22 cellular contexts compared by ENCODE assay signal in the genomic region with DNA sequence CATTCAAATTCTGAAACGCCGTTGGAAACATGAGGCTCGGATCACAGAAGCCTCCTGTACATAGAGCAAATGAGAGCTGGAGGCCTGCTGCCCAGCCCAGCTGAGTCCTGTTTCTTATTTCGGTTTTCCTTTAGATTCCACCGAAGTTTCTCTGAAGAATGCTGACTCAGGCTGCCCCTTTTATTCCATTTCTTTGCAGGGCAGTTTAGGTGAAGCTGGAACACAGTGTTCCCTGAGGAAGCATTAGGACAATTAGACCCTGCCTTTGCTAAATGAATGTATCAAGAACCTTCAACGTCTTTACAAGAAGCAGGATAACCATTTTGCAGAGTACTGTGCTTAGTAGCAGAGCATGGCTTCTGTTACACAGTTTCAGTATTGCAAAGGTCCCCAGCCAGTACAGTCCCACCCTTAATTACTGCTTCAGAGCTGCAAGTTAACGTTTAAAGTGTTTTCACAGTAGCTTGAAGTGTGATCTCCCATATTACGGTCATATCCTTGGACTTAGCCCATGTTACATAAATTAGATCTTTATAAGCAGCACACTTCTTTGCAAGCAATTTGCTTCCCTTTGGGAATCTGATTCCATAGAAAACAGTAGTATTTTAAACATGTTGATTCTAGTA.
DNase-seq lines count a peak whose midpoint lies in the region; ATAC-seq, FAIRE-seq and TF ChIP-seq lines count a peak whose summit lies in the region.
"Had no signal": no experiment of that assay in that cellular context is flagged by ENCODE, and none has a peak within 500 bp of the region (broad histone marks: within the 10 kb centered on the region; RNA-seq: fewer than 3 reads in every experiment).

No MANE protein-coding gene starts in this region.

- H2BK15ac ChIP-seq in mesenchymal stem cell (ENCODE audit: low read depth, poor library complexity, severe bottlenecking): no peak overlapping the region

- peaks cover 2% of the 10 kb centered on the region for H3K4me1 ChIP-seq in mesenchymal stem cell (ENCODE audit: control insufficient read depth, insufficient read depth, low read depth, low read length)

- H3K27me3 Mint-ChIP-seq in brain: peaks cover 4% of the 10 kb centered on the region
- H3K27me3 Mint-ChIP-seq: CD4-positive, alpha-beta T cell had no signal

- no peaks in the 10 kb centered on the region for H3K27me3 ChIP-seq in mesenchymal stem cell (ENCODE audit: control insufficient read depth in 1 of 2, insufficient read depth in 1 of 2, low read length in 2 of 2)
- H3K27me3 ChIP-seq: MG63 had no signal

- H2AFZ ChIP-seq in mesenchymal stem cell (ENCODE audit: low read depth, low read length): no peak overlapping the region

- no peak overlapping the region for H2BK5ac ChIP-seq in mesenchymal stem cell (ENCODE audit: low read depth, low read length, poor library complexity, severe bottlenecking)

- no peak overlapping the region for H3K14ac ChIP-seq in mesenchymal stem cell (ENCODE audit: low read length in 2 of 2)

- H3K23ac ChIP-seq in mesenchymal stem cell (ENCODE audit: low read length in 2 of 2): no peak overlapping the region

- no peak for TF ChIP-seq POLR2A in GM12892 (IDR thresholded peaks at IDR 0.05; ENCODE audit: low read depth, low read length)

- no peaks in the 10 kb centered on the region for H3K9me3 Mint-ChIP-seq in brain
- H3K9me3 Mint-ChIP-seq: CD4-positive, alpha-beta T cell; HFFc6 had no signal

- peak overlapping the region in 3 of 5 experiments; percentile 21 to 51 (median 27) for H3K27ac Mint-ChIP-seq in brain
- H3K27ac Mint-ChIP-seq: CD4-positive, alpha-beta T cell; H9; HFFc6 had no signal

- no peak overlapping the region for H4K8ac ChIP-seq in mesenchymal stem cell (ENCODE audit: low read length)

- no peak overlapping the region for H3K4me3 Mint-ChIP-seq in brain
- H3K4me3 Mint-ChIP-seq: CD4-positive, alpha-beta T cell; H9; HFFc6 had no signal

- DNase-seq in GM12892 (ENCODE audit: insufficient read length): no peak
- DNase-seq in fibroblast of peridontal ligament (ENCODE audit: extremely low read depth): peak; percentile 15
- no peak for DNase-seq in mesenchymal stem cell
- DNase-seq in activated CD4-positive, alpha-beta T cell treated with anti-CD3 and anti-CD28 coated beads for 48 hours: no peak
- no peak for DNase-seq in HPDE6-E6E7 (ENCODE audit: extremely low spot score)
- DNase-seq in NCI-H510A (lab: John Stamatoyannopoulos, UW): no peak
- DNase-seq: CD4-positive, alpha-beta T cell; COR-L47; DMS79; H9; HFFc6; MG63; NCI-H1048; NCI-H1417 treated with DMSO at 0.1 percent for 48 hours; NCI-H187; NCI-H446; NCI-H69; SHP77 treated with DMSO at 0.1 percent for 48 hours had no signal

- no peak overlapping the region for H4K91ac ChIP-seq in mesenchymal stem cell (ENCODE audit: low read length)

- no peak overlapping the region for H3K4ac ChIP-seq in mesenchymal stem cell (ENCODE audit: low read depth in 1 of 2, low read length in 2 of 2)

- H2BK120ac ChIP-seq in mesenchymal stem cell (ENCODE audit: low read depth, low read length): no peak overlapping the region

- no peak overlapping the region for H2BK12ac ChIP-seq in mesenchymal stem cell (ENCODE audit: low read length in 2 of 2)

- TF ChIP-seq CTCF in brain (conservative IDR thresholded peaks at IDR 0.05): no peak

- peaks cover 78% of the 10 kb centered on the region for H3K4me1 Mint-ChIP-seq in brain

- H3K9me3 ChIP-seq in mesenchymal stem cell (ENCODE audit: control insufficient read depth, low read length): no peaks in the 10 kb centered on the region
- H3K9me3 ChIP-seq: MG63 had no signal

- H2AK5ac ChIP-seq in mesenchymal stem cell (ENCODE audit: low read length, severe bottlenecking): no peak overlapping the region

- no peak overlapping the region for H3K27ac ChIP-seq in mesenchymal stem cell (ENCODE audit: low read length, poor library complexity, severe bottlenecking)
- H3K27ac ChIP-seq: RWPE1, SK-N-MC had no signal

- H3K4me3 ChIP-seq in mesenchymal stem cell (ENCODE audit: insufficient read depth in 1 of 2, low read depth in 1 of 2, low read length in 2 of 2): no peak overlapping the region
- H3K4me3 ChIP-seq: MG63, SK-N-MC had no signal

- WGBS in mesenchymal stem cell: 68% methylated on average over 7 of the region's 8 CpGs

- H3K36me3 Mint-ChIP-seq in brain: peaks cover 17% of the 10 kb centered on the region

- H3K18ac ChIP-seq in mesenchymal stem cell (ENCODE audit: low read depth in 1 of 2, low read length in 2 of 2): no peak overlapping the region

- peak; percentile 30 for FAIRE-seq in GM12892 (lab: Jason Lieb, UNC)

- H3K4me2 ChIP-seq in mesenchymal stem cell (ENCODE audit: low read length, poor library complexity, severe bottlenecking): no peak overlapping the region

- peak overlapping the region; percentile 42 for H3K9ac ChIP-seq in mesenchymal stem cell (ENCODE audit: low read length)

- ATAC-seq in HG02623 (IDR thresholded peaks at IDR 0.05; ENCODE audit: unreplicated experiment): no peak

- H3K79me1 ChIP-seq in mesenchymal stem cell (replicated peaks; ENCODE audit: low read length, poor library complexity, severe bottlenecking): peaks cover 18% of the 10 kb centered on the region

- peaks cover 0 to 7% of the 10 kb centered on the region in 2 experiments for H3K36me3 ChIP-seq in mesenchymal stem cell (ENCODE audit: control insufficient read depth in 1 of 2, insufficient read depth in 2 of 2, low read depth in 1 of 2, low read length in 2 of 2)
- H3K36me3 ChIP-seq: MG63 had no signal
